8 cellular contexts compared by ENCODE assay signal in genomic region chr16:10941127-10941933, GRCh38. TPM values are rescaled to one million over a fixed set of nuclear protein-coding genes. Genes with fewer than 3 reads are reported as not detected.
DNase-seq lines count a peak whose midpoint lies in the region; ATAC-seq and TF ChIP-seq lines count a peak whose summit lies in the region.

No MANE protein-coding gene starts in this region.

- H3K27ac ChIP-seq in ectodermal cell (ENCODE audit: insufficient read depth, low read depth, low read length, poor library complexity, severe bottlenecking), result no peak overlapping the region

- ATAC-seq in GM18907 (IDR thresholded peaks at IDR 0.05; ENCODE audit: unreplicated experiment), result peak; percentile 0
- no peak for ATAC-seq in HG02938 (IDR thresholded peaks at IDR 0.05; ENCODE audit: unreplicated experiment)

- no peak for TF ChIP-seq CTCF in neural crest cell (conservative IDR thresholded peaks at IDR 0.05)

- H3K27me3 Mint-ChIP-seq in neural crest cell (ENCODE audit: low read depth), result no peaks in the 10 kb centered on the region

- H3K4me1 ChIP-seq in ectodermal cell (ENCODE audit: control insufficient read depth, insufficient read depth, low read length), result peaks cover 25% of the 10 kb centered on the region

- H3K9me3 Mint-ChIP-seq in neural crest cell, result no peaks in the 10 kb centered on the region

- peak overlapping the region; percentile 87 for H3K27ac Mint-ChIP-seq in neural crest cell (ENCODE audit: unreplicated experiment)

- H3K36me3 ChIP-seq in ectodermal cell (ENCODE audit: control insufficient read depth, insufficient read depth, low read length), result no peaks in the 10 kb centered on the region

- H3K4me3 ChIP-seq in ectodermal cell (ENCODE audit: insufficient read depth, low read depth, low read length), result peak overlapping the region; percentile 73

- WGBS in ectodermal cell, 2 experiments, result 10 to 11% methylated on average over 33 to 34 of the region's 36 CpGs

- peaks cover 53% of the 10 kb centered on the region for H3K4me1 Mint-ChIP-seq in neural crest cell

- peak overlapping the region; percentile 94 for H3K4me3 Mint-ChIP-seq in neural crest cell

- H3K36me3 Mint-ChIP-seq in neural crest cell (ENCODE audit: low read depth), result peaks cover 3% of the 10 kb centered on the region

- no peaks in the 10 kb centered on the region for H3K9me3 ChIP-seq in ectodermal cell (ENCODE audit: control insufficient read depth, low read length)

- DNase-seq in NCI-H69 (lab: John Stamatoyannopoulos, UW), result peak; percentile 55
- DNase-seq in neural crest cell (ENCODE audit: low read depth, low spot score), result no peak
- no peak for DNase-seq in SIG-M5 treated with dmso at 0.1 percent for 504 hours (lab: John Stamatoyannopoulos, UW; ENCODE audit: unreplicated experiment)
- DNase-seq in stimulated activated CD4-positive, alpha-beta T cell treated with anti-CD3 and anti-CD28 coated beads, Interleukin-4, amount 100 ng/mL, for 24 hours, result no peak
- no peak for DNase-seq in activated gamma-delta T cell (lab: John Stamatoyannopoulos, UW)

- H3K27me3 ChIP-seq in ectodermal cell (ENCODE audit: control insufficient read depth, insufficient read depth, low read length, poor library complexity, severe bottlenecking), result peaks cover 12% of the 10 kb centered on the region

RNA-seq across cellular contexts. Expression of gene DEXI, which starts 0.9 kb away (rescaled TPM):
- polyA plus RNA-seq in ectodermal cell (2013, experiment 1 of 4), result 41.7 TPM
- 38.6 TPM for polyA plus RNA-seq in ectodermal cell (2013, experiment 2 of 4)
- 30.0 TPM for polyA plus RNA-seq in ectodermal cell (2013, experiment 3 of 4)
- 41.0 TPM for polyA plus RNA-seq in ectodermal cell (2013, experiment 4 of 4)
- 35.6 and 38.3 TPM in 2 replicates for total RNA-seq in neural crest cell

RNA-seq across cellular contexts. Expression of gene CLEC16A, which starts 3.0 kb away (rescaled TPM):
- polyA plus RNA-seq in ectodermal cell (2013, experiment 1 of 4), result 15.9 TPM
- 19.2 TPM for polyA plus RNA-seq in ectodermal cell (2013, experiment 2 of 4)
- polyA plus RNA-seq in ectodermal cell (2013, experiment 3 of 4), result 12.4 TPM
- 15.3 TPM for polyA plus RNA-seq in ectodermal cell (2013, experiment 4 of 4)
- 21.3 and 26.0 TPM in 2 replicates for total RNA-seq in neural crest cell
